ENCODE assay signal across 27 cellular contexts in genomic region chr6:159469449-159469848, GRCh38.
DNase-seq lines count a peak whose midpoint lies in the region; ATAC-seq, FAIRE-seq and TF ChIP-seq lines count a peak whose summit lies in the region.
"Had no signal": no experiment of that assay in that cellular context is flagged by ENCODE, and none has a peak within 500 bp of the region (broad histone marks: within the 10 kb centered on the region; RNA-seq: fewer than 3 reads in every experiment).

No MANE protein-coding gene starts in this region.

- peak; percentile 50 for FAIRE-seq in GM12892 (lab: Jason Lieb, UNC)
- FAIRE-seq: A204.1, GM12878 had no signal

- TF ChIP-seq CTCF in hepatocyte (IDR thresholded peaks at IDR 0.05; ENCODE audit: poor library complexity) (no peak), mucosa of descending colon (IDR thresholded peaks at IDR 0.05) (no peak)

- H3K27me3 Mint-ChIP-seq in activated CD4-positive, alpha-beta T cell treated with anti-CD3 and anti-CD28 coated beads, Interleukin-2, amount 10 ng/mL, durations not matched to agents 7 days and 5 days: peaks cover 4% of the 10 kb centered on the region
- peaks cover 42 to 68% of the 10 kb centered on the region in 2 donors for H3K27me3 Mint-ChIP-seq in effector memory CD8-positive, alpha-beta T cell

- H2AFZ ChIP-seq in Karpas-422 (ENCODE audit: low read length): 0 out of 2 replicates have a peak overlapping the region, but pooled peaks have one; percentile 33
- H2AFZ ChIP-seq in hepatocyte: no peak overlapping the region

- no peaks in the 10 kb centered on the region for H3K27me3 ChIP-seq in Karpas-422 (ENCODE audit: low read length)
- no peaks in the 10 kb centered on the region for H3K27me3 ChIP-seq in hepatocyte
- H3K27me3 ChIP-seq: BE2C, BLaER1 had no signal

- peak; percentile 37 for ATAC-seq in mucosa of descending colon
- no peak for ATAC-seq in effector memory CD8-positive, alpha-beta T cell (replicated peaks)
- ATAC-seq: GM12878 had no signal

- no peak overlapping the region for H3K27ac Mint-ChIP-seq in activated CD4-positive, alpha-beta T cell treated with anti-CD3 and anti-CD28 coated beads, Interleukin-2, amount 10 ng/mL, durations not matched to agents 7 days and 5 days
- H3K27ac Mint-ChIP-seq in effector memory CD8-positive, alpha-beta T cell: no peak overlapping the region
- H3K27ac Mint-ChIP-seq: CD14-positive monocyte; CD4-positive, CD25-positive, alpha-beta regulatory T cell; CD8-positive, alpha-beta memory T cell had no signal

- H3K9ac ChIP-seq in Karpas-422 (ENCODE audit: low read length): peak overlapping the region; percentile 70; the same call in 1 of the 2 replicates
- H3K9ac ChIP-seq: BLaER1 had no signal

- H3K4me3 ChIP-seq in Karpas-422 (ENCODE audit: low read length): no peak overlapping the region
- no peak overlapping the region for H3K4me3 ChIP-seq in hepatocyte
- no peak overlapping the region for H3K4me3 ChIP-seq in mucosa of descending colon
- H3K4me3 ChIP-seq: BLaER1, GM12878 had no signal

- H3K79me2 ChIP-seq in Karpas-422 (ENCODE audit: low read length) (no peaks in the 10 kb centered on the region), hepatocyte (no peaks in the 10 kb centered on the region)

- H3K4me2 ChIP-seq in Karpas-422 (ENCODE audit: low read depth, low read length, poor library complexity, severe bottlenecking) (peak overlapping the region; percentile 77), hepatocyte (no peak overlapping the region)
- H3K4me2 ChIP-seq: BLaER1 had no signal

- no peak for TF ChIP-seq POLR2A in GM12892 (IDR thresholded peaks at IDR 0.05; ENCODE audit: low read depth, low read length)

- POLR2A ChIA-PET in activated CD4-positive, alpha-beta T cell treated with anti-CD3 and anti-CD28 coated beads, Interleukin-2, amount 10 ng/mL, durations not matched to agents 7 days and 5 days (lab: Charles Lee): no interaction called here

- DNase-seq in GM12892 (ENCODE audit: insufficient read length) (no peak), Karpas-422 (no peak), hepatocyte (ENCODE audit: low spot score) (peak; percentile 54), mucosa of descending colon (no peak), ecto neural progenitor cell (ENCODE audit: low spot score) (no peak), substantia nigra (lab: John Stamatoyannopoulos, UW) (no peak)
- no peak for DNase-seq in activated CD4-positive, alpha-beta T cell treated with anti-CD3 and anti-CD28 coated beads, Interleukin-2, amount 10 ng/mL, durations not matched to agents 7 days and 5 days
- DNase-seq in effector memory CD8-positive, alpha-beta T cell: no peak
- DNase-seq: 8988T; ACHN; BE2C; C1 segment of cervical spinal cord; CD4-positive, alpha-beta memory T cell; CD4-positive, CD25-positive, alpha-beta regulatory T cell; CD8-positive, alpha-beta memory T cell; COR-L47; DMS 273 treated with DMSO at 0.1 percent for 48 hours; DMS153; DMS53; DMS79; DND-41; EL; GDM1 had no signal

- H3K36me3 ChIP-seq in Karpas-422 (ENCODE audit: insufficient read depth, low read length) (peaks cover 2% of the 10 kb centered on the region; the same call in 1 of the 2 replicates), hepatocyte (replicated peaks; ENCODE audit: insufficient read depth, low read depth) (no peaks in the 10 kb centered on the region), mucosa of descending colon (ENCODE audit: low read depth) (no peaks in the 10 kb centered on the region)
- H3K36me3 ChIP-seq: BE2C had no signal

- H3K9me3 ChIP-seq in Karpas-422 (ENCODE audit: low read length) (peaks cover 9% of the 10 kb centered on the region; the same call in 1 of the 2 replicates), hepatocyte (ENCODE audit: low read depth) (no peaks in the 10 kb centered on the region), mucosa of descending colon (no peaks in the 10 kb centered on the region)
- H3K9me3 ChIP-seq: BE2C had no signal

- H3K4me3 Mint-ChIP-seq in activated CD4-positive, alpha-beta T cell treated with anti-CD3 and anti-CD28 coated beads, Interleukin-2, amount 10 ng/mL, durations not matched to agents 7 days and 5 days: no peak overlapping the region
- no peak overlapping the region for H3K4me3 Mint-ChIP-seq in effector memory CD8-positive, alpha-beta T cell
- H3K4me3 Mint-ChIP-seq: CD14-positive monocyte; CD4-positive, alpha-beta memory T cell; CD4-positive, CD25-positive, alpha-beta regulatory T cell; CD8-positive, alpha-beta memory T cell had no signal

- H3K9me3 Mint-ChIP-seq in activated CD4-positive, alpha-beta T cell treated with anti-CD3 and anti-CD28 coated beads, Interleukin-2, amount 10 ng/mL, durations not matched to agents 7 days and 5 days: no peaks in the 10 kb centered on the region
- H3K9me3 Mint-ChIP-seq in effector memory CD8-positive, alpha-beta T cell: no peaks in the 10 kb centered on the region
- H3K9me3 Mint-ChIP-seq: CD8-positive, alpha-beta memory T cell had no signal

- no peaks in the 10 kb centered on the region for H3K9me2 ChIP-seq in Karpas-422 (replicated peaks; ENCODE audit: insufficient read depth, low read length)
- H3K9me2 ChIP-seq in hepatocyte (replicated peaks; ENCODE audit: insufficient read depth): no peaks in the 10 kb centered on the region

- H4K20me1 ChIP-seq in Karpas-422 (ENCODE audit: insufficient read depth, low read depth, low read length): no peaks in the 10 kb centered on the region
- H4K20me1 ChIP-seq in hepatocyte (ENCODE audit: insufficient read depth, poor library complexity, severe bottlenecking): no peaks in the 10 kb centered on the region
- H4K20me1 ChIP-seq: BLaER1 had no signal

- CTCF ChIA-PET in activated CD4-positive, alpha-beta T cell treated with anti-CD3 and anti-CD28 coated beads, Interleukin-2, amount 10 ng/mL, durations not matched to agents 7 days and 5 days (lab: Charles Lee): no interaction called here

- WGBS in hepatocyte (ENCODE audit: low lambda C conversion rate, missing lambda C conversion rate): 80% methylated on average over 4 of the region's 4 CpGs

- H3K36me3 Mint-ChIP-seq in activated CD4-positive, alpha-beta T cell treated with anti-CD3 and anti-CD28 coated beads, Interleukin-2, amount 10 ng/mL, durations not matched to agents 7 days and 5 days (ENCODE audit: low read depth): no peaks in the 10 kb centered on the region
- H3K36me3 Mint-ChIP-seq in effector memory CD8-positive, alpha-beta T cell (ENCODE audit: insufficient read depth): no peaks in the 10 kb centered on the region
- H3K36me3 Mint-ChIP-seq: CD14-positive monocyte; CD4-positive, alpha-beta memory T cell; CD4-positive, CD25-positive, alpha-beta regulatory T cell; CD8-positive, alpha-beta memory T cell had no signal

- intact Hi-C loops in mucosa of descending colon (cut with DNase I, micrococcal nuclease): no loop called here

- H3K4me1 ChIP-seq in Karpas-422 (ENCODE audit: low read length) (peaks cover 65% of the 10 kb centered on the region), hepatocyte (ENCODE audit: insufficient read depth) (peaks cover 10% of the 10 kb centered on the region), mucosa of descending colon (ENCODE audit: low read depth) (no peaks in the 10 kb centered on the region)
- H3K4me1 ChIP-seq: BE2C had no signal

- peaks cover 2% of the 10 kb centered on the region for H3K4me1 Mint-ChIP-seq in activated CD4-positive, alpha-beta T cell treated with anti-CD3 and anti-CD28 coated beads, Interleukin-2, amount 10 ng/mL, durations not matched to agents 7 days and 5 days
- H3K4me1 Mint-ChIP-seq in effector memory CD8-positive, alpha-beta T cell (ENCODE audit: low read depth in 2 of 2): no peaks in the 10 kb centered on the region
- H3K4me1 Mint-ChIP-seq: CD4-positive, alpha-beta memory T cell had no signal

- H3K27ac ChIP-seq in Karpas-422 (ENCODE audit: low read length): peak overlapping the region; percentile 100
- H3K27ac ChIP-seq in hepatocyte: peak overlapping the region; percentile 69
- no peak overlapping the region for H3K27ac ChIP-seq in substantia nigra (ENCODE audit: low read depth, low read length, poor library complexity, severe bottlenecking)
- H3K27ac ChIP-seq: BLaER1 had no signal
